9 cellular contexts compared by ENCODE assay signal in genomic region chr2:32264422-32265149, GRCh38. TPM values are rescaled to one million over a fixed set of nuclear protein-coding genes. Genes with fewer than 3 reads are reported as not detected.
A peak's percentile ranks its signal among the peaks of the same experiment; 100 is the strongest.
DNase-seq lines count a peak whose midpoint lies in the region; ATAC-seq, FAIRE-seq and TF ChIP-seq lines count a peak whose summit lies in the region.
"Had no signal": no experiment of that assay in that cellular context is flagged by ENCODE, and none has a peak within 500 bp of the region (broad histone marks: within the 10 kb centered on the region; RNA-seq: fewer than 3 reads in every experiment).

NLRC4 (minus strand) TSS chr2:32264886; CDS start chr2:32256775, 8,111 bp downstream.

- H2AFZ ChIP-seq in K562 (ENCODE audit: low read depth, low read length), result peak within 1 kb of the TSS; percentile 71

- in situ Hi-C loops in K562 (cut with MboI), result no loop called here
- in situ Hi-C loops in HAP-1 (cut with MboI; ENCODE audit: low sequenced_read_pairs), result no loop called here

- WGBS in K562 (ENCODE audit: insufficient coverage, low coverage, missing lambda C conversion rate), result 33% methylated on average over 7 of the region's 7 CpGs

- no peak for TF ChIP-seq CTCF in GM20000 (IDR thresholded peaks at IDR 0.05; ENCODE audit: extremely low read depth, missing control alignments)
- no peak for TF ChIP-seq CTCF in K562 (IDR thresholded peaks at IDR 0.05 in 2 of 3, conservative IDR thresholded peaks at IDR 0.05 in 1 of 3; ENCODE audit: insufficient read depth in 2 of 3, low read depth in 1 of 3, low read length in 3 of 3)
- TF ChIP-seq CTCF in foreskin keratinocyte (conservative IDR thresholded peaks at IDR 0.05), result no peak

- FAIRE-seq in K562 (lab: Jason Lieb, UNC), result no peak
- FAIRE-seq: islet of Langerhans had no signal

- no peak for TF ChIP-seq RAD21 in K562 (CRISPR knock-in tag; conservative IDR thresholded peaks at IDR 0.05 in 1 of 2, IDR thresholded peaks at IDR 0.05 in 1 of 2)

- H3K4me1 ChIP-seq in K562 (replicated peaks in 1 of 2; ENCODE audit: control insufficient read depth in 2 of 2, insufficient read depth in 2 of 2, low read length in 2 of 2), result no peaks in the 10 kb centered on the region; a peak in 2 of 5 replicates
- H3K4me1 ChIP-seq in foreskin keratinocyte, result no peaks in the 10 kb centered on the region
- no peaks in the 10 kb centered on the region for H3K4me1 ChIP-seq in HAP-1

- no peak within 1 kb of the TSS for H3K4me3 ChIP-seq in K562
- H3K4me3 ChIP-seq in HAP-1, result no peak within 1 kb of the TSS

- no peak within 1 kb of the TSS for H3K27ac ChIP-seq in K562 (ENCODE audit: extremely low read depth, low read depth, low read length)
- no peak within 1 kb of the TSS for H3K27ac ChIP-seq in foreskin keratinocyte

- ATAC-seq in HG03469 (IDR thresholded peaks at IDR 0.05; ENCODE audit: unreplicated experiment) (peak; percentile 89), K562 (peak; percentile 63), foreskin keratinocyte (no peak)

- no peak for TF ChIP-seq EP300 in K562 (IDR thresholded peaks at IDR 0.05; ENCODE audit: low read length)

- H3K4me2 ChIP-seq in K562 (ENCODE audit: insufficient read depth, low read length), result no peak within 1 kb of the TSS

- H3K27me3 ChIP-seq in K562 (ENCODE audit: control insufficient read depth in 2 of 2, insufficient read depth in 2 of 2, low read length in 2 of 2) (no peaks in the 10 kb centered on the region), foreskin keratinocyte (no peaks in the 10 kb centered on the region), HAP-1 (ENCODE audit: low read depth) (no peaks in the 10 kb centered on the region)

- H3K9me3 ChIP-seq in K562 (replicated peaks; ENCODE audit: control insufficient read depth, insufficient read depth, low read depth, low read length) (no peaks in the 10 kb centered on the region), HAP-1 (no peaks in the 10 kb centered on the region)

- no TSS peak for BruUV-seq in K562 (replicated peaks; lab: Mats Ljungman, UMichigan)

- peak; percentile 43 for DNase-seq in GDM1 (lab: John Stamatoyannopoulos, UW)
- peak; percentile 68 for DNase-seq in GM20000 (ENCODE audit: low spot score)
- DNase-seq in K562 (ENCODE audit: extremely low read depth in 1 of 4, low spot score in 3 of 4), result no peak
- no peak for DNase-seq in foreskin keratinocyte
- DNase-seq in NCI-H345 treated with DMSO at 0.1 percent for 48 hours (lab: John Stamatoyannopoulos, UW; ENCODE audit: unreplicated experiment), result no peak
- no peak for DNase-seq in DMS114 treated with DMSO at 0.1 percent for 48 hours (lab: John Stamatoyannopoulos, UW; ENCODE audit: unreplicated experiment)
- DNase-seq in HAP-1 (ENCODE audit: low spot score in 2 of 2), result no peak

- H3K9me1 ChIP-seq in K562 (ENCODE audit: control insufficient read depth, insufficient read depth, low read length), result no peaks in the 10 kb centered on the region

- intact Hi-C loops in K562 (cut with micrococcal nuclease), result no loop called here

- H3K79me2 ChIP-seq in K562 (ENCODE audit: control insufficient read depth, insufficient read depth, low read length), result no peaks in the 10 kb centered on the region

- POLR2A ChIA-PET in K562 (lab: Yijun Ruan, JAX), result interaction anchor here (0.6 to 1.4 kb wide), 2 partner anchors 9 to 10 kb away, joined by 3 read pairs; no protein-coding TSS in a partner anchor

- no peak for TF ChIP-seq POLR2A in K562 (conservative IDR thresholded peaks at IDR 0.05)

- peak within 1 kb of the TSS in 1 of 2 experiments; percentile 2; a peak in 1 of 4 replicates for H3K9ac ChIP-seq in K562 (ENCODE audit: insufficient read depth in 1 of 2, low read depth in 2 of 2, low read length in 2 of 2)

- no peaks in the 10 kb centered on the region for H4K20me1 ChIP-seq in K562 (replicated peaks; ENCODE audit: control insufficient read depth, insufficient read depth, low read length)

- CTCF ChIA-PET in K562 (lab: Yijun Ruan, JAX; ENCODE audit: low intra/inter-chr PET ratio), result no interaction called here

- H3K36me3 ChIP-seq in K562 (ENCODE audit: control insufficient read depth, insufficient read depth, low read length) (no peaks in the 10 kb centered on the region), HAP-1 (replicated peaks) (no peaks in the 10 kb centered on the region)

TF ChIP-seq in K562, 482 proteins besides CTCF, POLR2A, EP300 and RAD21:
- TF ChIP-seq SPI1 (IDR thresholded peaks at IDR 0.05; ENCODE audit: borderline replicate concordance, low read depth, low read length) (peak; percentile 90), ZFP36 (IDR thresholded peaks at IDR 0.05; ENCODE audit: low read depth, low read length, partially characterized antibody) (no peak), ZNF384 (IDR thresholded peaks at IDR 0.05; ENCODE audit: low read depth, low read length) (peak; percentile 51; the same call in 1 of the 2 replicates)

RNA-seq across cellular contexts. Expression of gene NLRC4, which starts in this region (rescaled TPM):
- total RNA-seq in K562 (2011; cell fraction: chromatin; rRNA removed; ENCODE audit: low replicate concordance), result not detected in 2 replicates
- 0.17 TPM in 1 of 2 replicates, not detected in the other for total RNA-seq in K562 (2011; cell fraction: nucleolus; rRNA removed)
- not detected in 2 replicates for total RNA-seq in K562 (2011; cell fraction: nucleoplasm; rRNA removed)
- total RNA-seq in K562 (2014; rRNA removed) (0.08 TPM in 1 of 2 replicates, not detected in the other), K562 (2014; rRNA removed; fragmentation: Illumina TruSeq; extraction: Trizol) (0.07 TPM in 1 of 2 replicates, not detected in the other), K562 (2015; rRNA removed; fragmentation: Illumina TruSeq; extraction: Trizol) (0.04 and 0.14 TPM in 2 replicates), K562 (2021) (0.07 TPM in 1 of 2 replicates, not detected in the other), foreskin keratinocyte (not detected in 2 replicates)
- polyA plus RNA-seq in K562 (2011; rRNA removed) (0.03 and 0.07 TPM in 2 replicates), K562 (2014; fragmentation: Illumina TruSeq; extraction: Trizol) (0.04 TPM in 1 of 2 replicates, not detected in the other), K562 (2014; fragmentation: Nextera tagmentation; extraction: Ambion mirVana) (under 1 TPM; 0.06 to 0.18 TPM), K562 (2014; rRNA removed) (0.05 TPM in 1 of 2 replicates, not detected in the other), foreskin keratinocyte (not detected in 2 replicates)
- polyA plus RNA-seq in K562 (2011; cell fraction: cytosol; rRNA removed), result 0.04 TPM in 1 of 2 replicates, not detected in the other
- polyA plus RNA-seq in K562 (2011; cell fraction: nucleus; rRNA removed), result 0.03 and 0.06 TPM in 2 replicates
- polyA plus RNA-seq in K562 (2012), result 0.21 and 0.46 TPM in 2 replicates
- not detected in 2 replicates for polyA minus RNA-seq in K562 (2011; rRNA and poly(A)+ RNA removed)
- not detected in 2 replicates for polyA minus RNA-seq in K562 (2011; cell fraction: cytosol; rRNA and poly(A)+ RNA removed)
- 0.13 TPM in 1 of 2 replicates, not detected in the other for polyA minus RNA-seq in K562 (2011; cell fraction: nucleus; rRNA and poly(A)+ RNA removed)

Comparison
In these comparisons a context has a peak if more than half of its experiments do, and no peak if none do; other contexts are left out.
1. Peak in ATAC-seq in K562; RNA of the gene not detected or under 1 TPM.
2. DNase-seq: peak in GDM1 (single experiment) and GM20000 (single experiment); none in K562 (0 of 4), foreskin keratinocyte (0 of 2), NCI-H345 treated with DMSO at 0.1 percent for 48 hours (single experiment), DMS114 treated with DMSO at 0.1 percent for 48 hours (single experiment) and HAP-1 (0 of 2).